Comparison of ENCODE assay signal across 33 cellular contexts in the genomic region with DNA sequence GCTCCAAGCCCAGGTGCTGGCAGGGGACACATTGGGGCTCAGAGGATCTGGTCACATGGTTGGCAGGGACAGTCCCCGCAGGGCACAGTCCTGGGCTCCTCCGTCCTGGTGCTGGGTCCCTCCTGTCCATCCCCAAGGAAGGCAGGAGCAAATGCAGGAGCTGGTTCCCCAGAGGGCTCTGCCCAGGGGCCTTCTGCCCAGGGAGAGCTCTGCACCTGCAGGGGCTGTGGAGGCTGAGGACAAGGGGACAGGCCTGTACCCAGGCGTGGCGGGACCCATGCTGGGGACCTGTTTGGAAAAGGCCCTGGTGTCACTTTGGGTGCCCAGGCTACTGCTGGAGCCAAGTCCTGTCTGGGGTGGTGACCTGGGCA. TPM values are rescaled to one million over a fixed set of nuclear protein-coding genes. Genes with fewer than 3 reads are reported as not detected.
"Had no signal": no experiment of that assay in that cellular context is flagged by ENCODE, and none has a peak within 500 bp of the region (broad histone marks: within the 10 kb centered on the region; RNA-seq: fewer than 3 reads in every experiment).

No MANE protein-coding gene starts in this region.

- H3K27me3 ChIP-seq: brain microvascular endothelial cell, gastroesophageal sphincter, hepatocyte, pancreas, sigmoid colon, tibial nerve had no signal

- H3K9me3 Mint-ChIP-seq: activated CD8-positive, alpha-beta T cell treated with anti-CD3 and anti-CD28 coated beads for 36 hours; activated naive CD8-positive, alpha-beta T cell treated with anti-CD3 and anti-CD28 coated beads, Interleukin-2, amount 10 ng/mL, durations not matched to agents 7 days and 5 days; activated T-cell treated with anti-CD3 and anti-CD28 coated beads, Interleukin-2, amount 50 U/mL, for 72 hours; T-helper 1 cell treated with Interleukin-12 subunit alpha and Interleukin-12 subunit beta and Interleukin-4 antibody, amounts not matched to agents 30 μg/mL and 1 μg/mL, for 36 hours had no signal

- H3K4me1 ChIP-seq: gastroesophageal sphincter, pancreas, prostate gland, sigmoid colon, tibial nerve had no signal

- H3K27ac Mint-ChIP-seq: activated CD8-positive, alpha-beta T cell treated with anti-CD3 and anti-CD28 coated beads for 36 hours; activated naive CD4-positive, alpha-beta T cell treated with anti-CD3 and anti-CD28 coated beads for 36 hours; activated naive CD8-positive, alpha-beta T cell treated with anti-CD3 and anti-CD28 coated beads, Interleukin-2, amount 10 ng/mL, durations not matched to agents 7 days and 5 days; activated T-cell treated with anti-CD3 and anti-CD28 coated beads, Interleukin-2, amount 50 U/mL, for 72 hours; memory B cell; naive thymus-derived CD4-positive, alpha-beta T cell; stimulated activated naive B cell treated with anti-CD40 and anti-IgM and Interleukin-4, amounts not matched to agents 10 μg/mL and 1 μg/mL and 100 μg/mL, for 72 hours; T-helper 1 cell treated with Interleukin-12 subunit alpha and Interleukin-12 subunit beta and Interleukin-4 antibody, amounts not matched to agents 30 μg/mL and 1 μg/mL, for 36 hours had no signal

- H3K4me3 Mint-ChIP-seq: activated CD8-positive, alpha-beta T cell treated with anti-CD3 and anti-CD28 coated beads for 36 hours; activated naive CD4-positive, alpha-beta T cell treated with anti-CD3 and anti-CD28 coated beads for 36 hours; activated naive CD8-positive, alpha-beta T cell treated with anti-CD3 and anti-CD28 coated beads, Interleukin-2, amount 10 ng/mL, durations not matched to agents 7 days and 5 days; activated T-cell treated with anti-CD3 and anti-CD28 coated beads, Interleukin-2, amount 50 U/mL, for 72 hours; memory B cell; naive thymus-derived CD4-positive, alpha-beta T cell; stimulated activated naive B cell treated with anti-CD40 and anti-IgM and Interleukin-4, amounts not matched to agents 10 μg/mL and 1 μg/mL and 100 μg/mL, for 72 hours; T-helper 1 cell treated with Interleukin-12 subunit alpha and Interleukin-12 subunit beta and Interleukin-4 antibody, amounts not matched to agents 30 μg/mL and 1 μg/mL, for 36 hours had no signal

- ATAC-seq: activated CD8-positive, alpha-beta T cell treated with anti-CD3 and anti-CD28 coated beads for 36 hours; activated T-cell treated with anti-CD3 and anti-CD28 coated beads, Interleukin-2, amount 50 U/mL, for 72 hours; gastroesophageal sphincter; left colon; naive thymus-derived CD4-positive, alpha-beta T cell; pancreas; stimulated activated naive B cell treated with anti-CD40 and anti-IgM and Interleukin-4, amounts not matched to agents 10 μg/mL and 1 μg/mL and 100 μg/mL, for 72 hours had no signal

- H3K4me1 Mint-ChIP-seq: activated naive CD8-positive, alpha-beta T cell treated with anti-CD3 and anti-CD28 coated beads, Interleukin-2, amount 10 ng/mL, durations not matched to agents 7 days and 5 days; memory B cell; stimulated activated naive B cell treated with anti-CD40 and anti-IgM and Interleukin-4, amounts not matched to agents 10 μg/mL and 1 μg/mL and 100 μg/mL, for 72 hours had no signal

- H3K27ac ChIP-seq: brain microvascular endothelial cell, gastroesophageal sphincter, hepatocyte, pancreas, prostate gland, sigmoid colon, SK-N-MC, tibial nerve, VCaP had no signal

- H3K27me3 Mint-ChIP-seq: memory B cell had no signal

- H3K36me3 Mint-ChIP-seq: activated naive CD8-positive, alpha-beta T cell treated with anti-CD3 and anti-CD28 coated beads, Interleukin-2, amount 10 ng/mL, durations not matched to agents 7 days and 5 days; memory B cell; stimulated activated naive B cell treated with anti-CD40 and anti-IgM and Interleukin-4, amounts not matched to agents 10 μg/mL and 1 μg/mL and 100 μg/mL, for 72 hours had no signal

- H3K9me3 ChIP-seq: pancreas, prostate gland, sigmoid colon had no signal

- DNase-seq: activated CD4-positive, alpha-beta T cell treated with anti-CD3 and anti-CD28 coated beads for 4 hours; activated CD8-positive, alpha-beta T cell treated with anti-CD3 and anti-CD28 coated beads for 36 hours; activated naive CD4-positive, alpha-beta T cell treated with anti-CD3 and anti-CD28 coated beads for 36 hours; activated naive CD8-positive, alpha-beta T cell treated with anti-CD3 and anti-CD28 coated beads, Interleukin-2, amount 10 ng/mL, durations not matched to agents 7 days and 5 days; activated T-cell treated with anti-CD3 and anti-CD28 coated beads for 4 hours; activated T-cell treated with anti-CD3 and anti-CD28 coated beads, Interleukin-2, amount 50 U/mL, for 72 hours; amniotic stem cell; brain microvascular endothelial cell; caudate nucleus; dermis blood vessel endothelial cell; effector memory CD4-positive, alpha-beta T cell; left colon; midbrain; naive thymus-derived CD4-positive, alpha-beta T cell; nucleus accumbens; pancreas; sigmoid colon; small intestine; stimulated activated CD4-positive, alpha-beta T cell treated with anti-CD3 and anti-CD28 coated beads, Interleukin-4, amount 100 ng/mL, for 24 hours; stimulated activated naive B cell treated with anti-CD40 and anti-IgM and Interleukin-4, amounts not matched to agents 10 μg/mL and 1 μg/mL and 100 μg/mL, for 72 hours; T-helper 9 cell had no signal

- H3K36me3 ChIP-seq: brain microvascular endothelial cell, gastroesophageal sphincter, pancreas, prostate gland, sigmoid colon, tibial nerve had no signal

- H3K4me3 ChIP-seq: gastroesophageal sphincter, hepatocyte, pancreas, prostate gland, sigmoid colon, SK-N-MC, tibial nerve had no signal

RNA-seq across cellular contexts. Expression of a gene that starts 7.2 kb away (rescaled TPM):
- total RNA-seq: activated CD8-positive, alpha-beta T cell treated with anti-CD3 and anti-CD28 coated beads for 36 hours; activated naive CD4-positive, alpha-beta T cell treated with anti-CD3 and anti-CD28 coated beads for 36 hours; activated naive CD8-positive, alpha-beta T cell treated with anti-CD3 and anti-CD28 coated beads, Interleukin-2, amount 10 ng/mL, durations not matched to agents 7 days and 5 days; activated T-cell treated with anti-CD3 and anti-CD28 coated beads, Interleukin-2, amount 50 U/mL, for 72 hours; astrocyte; dermis blood vessel endothelial cell; epithelial cell of proximal tubule; gastroesophageal sphincter; hepatocyte; left colon; lower leg skin; naive thymus-derived CD4-positive, alpha-beta T cell; pancreas; sigmoid colon; temporal lobe; tibial nerve had no signal

RNA-seq across cellular contexts. Expression of a gene that starts 27.9 kb away (rescaled TPM):
- total RNA-seq: activated CD8-positive, alpha-beta T cell treated with anti-CD3 and anti-CD28 coated beads for 36 hours; activated naive CD4-positive, alpha-beta T cell treated with anti-CD3 and anti-CD28 coated beads for 36 hours; activated naive CD8-positive, alpha-beta T cell treated with anti-CD3 and anti-CD28 coated beads, Interleukin-2, amount 10 ng/mL, durations not matched to agents 7 days and 5 days; activated T-cell treated with anti-CD3 and anti-CD28 coated beads, Interleukin-2, amount 50 U/mL, for 72 hours; astrocyte; dermis blood vessel endothelial cell; epithelial cell of proximal tubule; gastroesophageal sphincter; hepatocyte; left colon; lower leg skin; naive thymus-derived CD4-positive, alpha-beta T cell; pancreas; sigmoid colon; temporal lobe; tibial nerve had no signal
